ENCODE assay signal across 12 cellular contexts in the genomic region with DNA sequence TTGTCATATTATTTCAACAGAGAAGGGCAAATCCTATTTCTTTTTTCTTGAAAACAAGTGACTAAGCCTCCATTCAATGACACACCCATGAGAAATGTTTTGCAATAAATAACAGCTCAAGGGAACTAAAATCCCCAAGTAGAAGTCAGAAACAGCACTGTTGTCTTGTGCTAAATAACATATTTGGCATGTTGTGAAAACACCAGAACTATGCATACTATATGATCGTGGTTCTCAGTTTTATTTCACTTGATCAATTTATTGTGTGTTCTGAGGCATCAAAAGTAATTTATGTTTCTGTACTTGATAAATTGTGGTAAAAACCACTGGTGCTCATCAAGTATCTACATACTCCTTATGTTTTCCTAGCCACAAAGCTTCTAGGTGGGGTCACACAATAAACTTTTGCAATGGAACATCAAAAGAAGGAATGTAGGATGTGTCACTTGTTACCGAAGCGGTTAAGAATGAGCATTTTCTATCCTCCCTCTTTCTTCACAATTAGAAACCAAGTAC.
A peak's percentile ranks its signal among the peaks of the same experiment; 100 is the strongest.
DNase-seq lines count a peak whose midpoint lies in the region; ATAC-seq, FAIRE-seq and TF ChIP-seq lines count a peak whose summit lies in the region.
"Had no signal": no experiment of that assay in that cellular context is flagged by ENCODE, and none has a peak within 500 bp of the region (broad histone marks: within the 10 kb centered on the region; RNA-seq: fewer than 3 reads in every experiment).

No MANE protein-coding gene starts in this region.

- no peaks in the 10 kb centered on the region for H3K27me3 ChIP-seq in endothelial cell of umbilical vein (ENCODE audit: control insufficient read depth in 2 of 2, insufficient read depth in 2 of 2, low read length in 2 of 2)
- H3K27me3 ChIP-seq: right atrium auricular region had no signal

- no peaks in the 10 kb centered on the region for H3K4me1 ChIP-seq in endothelial cell of umbilical vein (ENCODE audit: control insufficient read depth, extremely low read depth, insufficient read depth, low read length)
- H3K4me1 ChIP-seq: right atrium auricular region had no signal

- FAIRE-seq in endothelial cell of umbilical vein (lab: Jason Lieb, UNC): no peak
- FAIRE-seq: GM19239 had no signal

- no peak overlapping the region for H3K4me2 ChIP-seq in endothelial cell of umbilical vein (ENCODE audit: insufficient read depth, low read length)

- POLR2A ChIA-PET in endothelial cell of umbilical vein (lab: Charles Lee): no interaction called here

- H3K27ac ChIP-seq in endothelial cell of umbilical vein (ENCODE audit: insufficient read depth, low read depth, low read length): no peak overlapping the region

- no peak for ATAC-seq in HG03460 (IDR thresholded peaks at IDR 0.05; ENCODE audit: unreplicated experiment)

- dilution Hi-C loops in endothelial cell of umbilical vein (cut with MboI; ENCODE audit: extremely low pct_ligation_motif_present, low sequenced_read_pairs): no loop called here

- no peak overlapping the region for H3K4me3 ChIP-seq in endothelial cell of umbilical vein (replicated peaks in 1 of 3; ENCODE audit: insufficient read depth in 1 of 3, low read depth in 1 of 3, low read length in 3 of 3)
- H3K4me3 ChIP-seq: right atrium auricular region had no signal

- peak overlapping the region; percentile 53 for H2AFZ ChIP-seq in endothelial cell of umbilical vein (ENCODE audit: low read depth, low read length)

- DNase-seq in GM04504 (ENCODE audit: low read depth) (peak; percentile 79), NOMO-1 treated with DMSO at 0.1 percent for 48 hours (lab: John Stamatoyannopoulos, UW; ENCODE audit: unreplicated experiment) (peak; percentile 86), endothelial cell of umbilical vein (ENCODE audit: low read depth, low spot score) (peak; percentile 16), renal cortical epithelial cell (ENCODE audit: low read depth) (peak; percentile 98), immature natural killer cell (no peak)
- no peak for DNase-seq in stimulated activated naive CD4-positive, alpha-beta T cell treated with Interleukin-2 at 50 U/mL for 16 hours (lab: John Stamatoyannopoulos, UW)
- DNase-seq in effector CD4-positive, alpha-beta T cell: no peak
- DNase-seq: GDM1, T-helper 1 cell had no signal

- intact Hi-C loops in endothelial cell of umbilical vein (cut with micrococcal nuclease): no loop called here

- CTCF ChIA-PET in endothelial cell of umbilical vein (lab: Charles Lee): interaction anchor here (1.4 kb wide), 1 partner anchor 15 kb away, joined by 3 read pairs; no protein-coding TSS in a partner anchor

- TF ChIP-seq CTCF in endothelial cell of umbilical vein (IDR thresholded peaks at IDR 0.05; ENCODE audit: extremely low read depth in 1 of 2, insufficient read depth in 1 of 2, low read depth in 1 of 2, low read length in 2 of 2): no peak

- no TSS peak for BruUV-seq in endothelial cell of umbilical vein (replicated peaks; lab: Mats Ljungman, UMichigan)

- no peaks in the 10 kb centered on the region for H3K36me3 Mint-ChIP-seq in immature natural killer cell

- H3K9me3 Mint-ChIP-seq in immature natural killer cell: no peaks in the 10 kb centered on the region

- no peak overlapping the region for H3K27ac Mint-ChIP-seq in immature natural killer cell

- H3K4me1 Mint-ChIP-seq in immature natural killer cell: no peaks in the 10 kb centered on the region

- H3K9ac ChIP-seq in endothelial cell of umbilical vein (replicated peaks; ENCODE audit: extremely low read depth, insufficient read depth, low read length): no peak overlapping the region

- no peaks in the 10 kb centered on the region for H3K9me3 ChIP-seq in endothelial cell of umbilical vein (replicated peaks; ENCODE audit: control insufficient read depth, insufficient read depth, low read length)
- H3K9me3 ChIP-seq: right atrium auricular region had no signal

- no peaks in the 10 kb centered on the region for H4K20me1 ChIP-seq in endothelial cell of umbilical vein (replicated peaks; ENCODE audit: control insufficient read depth, extremely low read depth, insufficient read depth, low read length)

- no peaks in the 10 kb centered on the region for H3K36me3 ChIP-seq in endothelial cell of umbilical vein (ENCODE audit: control insufficient read depth in 2 of 2, extremely low read depth in 1 of 2, insufficient read depth in 2 of 2, low read length in 2 of 2)
- H3K36me3 ChIP-seq: right atrium auricular region had no signal

- no peaks in the 10 kb centered on the region for H3K9me1 ChIP-seq in endothelial cell of umbilical vein (replicated peaks; ENCODE audit: control insufficient read depth, extremely low read depth, insufficient read depth, low read length)

- no peak overlapping the region for H3K4me3 Mint-ChIP-seq in immature natural killer cell

- TF ChIP-seq POLR2A in endothelial cell of umbilical vein (IDR thresholded peaks at IDR 0.05; ENCODE audit: low read depth, low read length): no peak

- H3K27me3 Mint-ChIP-seq in immature natural killer cell (ENCODE audit: low read depth in 3 of 3): peaks cover 0 to 4% (median 0%) of the 10 kb centered on the region in 3 donors

- H3K79me2 ChIP-seq in endothelial cell of umbilical vein (ENCODE audit: control insufficient read depth, insufficient read depth, low read length): no peaks in the 10 kb centered on the region

TF ChIP-seq in endothelial cell of umbilical vein, 7 proteins besides CTCF, POLR2A, EP300 and RAD21:
- TF ChIP-seq JUN (IDR thresholded peaks at IDR 0.05; ENCODE audit: borderline replicate concordance, insufficient read depth, insufficient read length, low read depth): no peak
- TF ChIP-seq MYC (IDR thresholded peaks at IDR 0.05; ENCODE audit: low read depth, low read length): no peak
- TF ChIP-seq, protein P1, sequence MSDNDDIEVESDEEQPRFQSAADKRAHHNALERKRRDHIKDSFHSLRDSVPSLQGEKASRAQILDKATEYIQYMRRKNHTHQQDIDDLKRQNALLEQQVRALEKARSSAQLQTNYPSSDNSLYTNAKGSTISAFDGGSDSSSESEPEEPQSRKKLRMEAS (IDR thresholded peaks at IDR 0.05; ENCODE audit: insufficient read depth, insufficient read length): no peak
- no peak for TF ChIP-seq POLR2AphosphoS5 (IDR thresholded peaks at IDR 0.05; ENCODE audit: insufficient read depth, low read depth, low read length)
- TF ChIP-seq EZH2 (IDR thresholded peaks at IDR 0.05; ENCODE audit: borderline replicate concordance, low read depth, low read length, severe bottlenecking): no peak
- TF ChIP-seq GATA2 (IDR thresholded peaks at IDR 0.05; ENCODE audit: insufficient read depth, insufficient read length, low read depth, low read length): no peak
- peak; percentile 14 for TF ChIP-seq FOS (IDR thresholded peaks at IDR 0.05; ENCODE audit: borderline replicate concordance, insufficient read depth, low read length)

Comparison
In these comparisons a context has a peak if more than half of its experiments do, and no peak if none do; other contexts are left out.
1. DNase-seq: peak in GM04504 (single experiment), NOMO-1 treated with DMSO at 0.1 percent for 48 hours (single experiment), endothelial cell of umbilical vein (single experiment) and renal cortical epithelial cell (single experiment); none in immature natural killer cell (0 of 3), stimulated activated naive CD4-positive, alpha-beta T cell treated with Interleukin-2 at 50 U/mL for 16 hours (single experiment) and effector CD4-positive, alpha-beta T cell (single experiment).